ENCODE assay signal across 8 cellular contexts in the genomic region with DNA sequence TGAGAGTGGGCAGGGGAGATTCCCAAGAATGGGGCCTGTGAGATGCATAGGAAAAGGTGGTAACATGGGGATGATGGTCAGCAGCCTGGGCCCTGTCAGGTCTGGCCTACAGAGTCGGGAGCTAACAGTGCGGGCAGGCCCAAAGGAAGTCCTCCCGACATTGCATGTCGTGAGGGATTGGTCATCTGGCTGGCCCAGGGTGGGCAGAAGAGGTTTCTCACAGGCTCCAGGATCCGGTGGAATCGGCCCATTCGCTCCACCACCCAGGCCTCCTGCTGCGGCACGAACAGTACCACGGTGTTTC. TPM values are rescaled to one million over a fixed set of nuclear protein-coding genes. Genes with fewer than 3 reads are reported as not detected.
DNase-seq lines count a peak whose midpoint lies in the region; ATAC-seq and FAIRE-seq lines count a peak whose summit lies in the region.

No MANE protein-coding gene starts in this region.

- H3K27ac ChIP-seq in Karpas-422 (ENCODE audit: low read length) (no peak overlapping the region), muscle layer of duodenum (ENCODE audit: low read length) (peak overlapping the region; percentile 94)

- H3K9ac ChIP-seq in Karpas-422 (ENCODE audit: low read length), result peak overlapping the region; percentile 87

- H3K4me3 Mint-ChIP-seq in dendritic cell treated with granulocyte-macrophage colony-stimulating factor and Interleukin-4, amounts not matched to agents 40 ng/mL and 50 ng/mL, for 4 days, result peak overlapping the region; percentile 98

- no peaks in the 10 kb centered on the region for H3K9me2 ChIP-seq in Karpas-422 (replicated peaks; ENCODE audit: insufficient read depth, low read length)

- H3K27me3 ChIP-seq in Karpas-422 (ENCODE audit: low read length) (no peaks in the 10 kb centered on the region), muscle layer of duodenum (ENCODE audit: low read depth, low read length) (no peaks in the 10 kb centered on the region)

- peak; percentile 18 for ATAC-seq in GM18867 (IDR thresholded peaks at IDR 0.05; ENCODE audit: unreplicated experiment)

- DNase-seq in Karpas-422 (no peak), GOT3 (lab: John Stamatoyannopoulos, UW) (no peak), RCC 7860 (ENCODE audit: low spot score) (no peak), putamen (ENCODE audit: low spot score) (no peak), retina (no peak)

- H3K27ac Mint-ChIP-seq in dendritic cell treated with granulocyte-macrophage colony-stimulating factor and Interleukin-4, amounts not matched to agents 40 ng/mL and 50 ng/mL, for 4 days, result peak overlapping the region; percentile 93

- no peak overlapping the region for H2AFZ ChIP-seq in Karpas-422 (ENCODE audit: low read length)

- intact Hi-C loops in dendritic cell treated with granulocyte-macrophage colony-stimulating factor and Interleukin-4, amounts not matched to agents 40 ng/mL and 50 ng/mL, for 4 days (cut with micrococcal nuclease), result loop anchor here (5.0 kb wide), 1 partner anchor 630 kb away; the partner anchor contains the start of genes CREB3 and TLN1

- no peaks in the 10 kb centered on the region for H3K9me3 Mint-ChIP-seq in dendritic cell treated with granulocyte-macrophage colony-stimulating factor and Interleukin-4, amounts not matched to agents 40 ng/mL and 50 ng/mL, for 4 days

- H3K9me3 ChIP-seq in Karpas-422 (ENCODE audit: low read length) (no peaks in the 10 kb centered on the region), muscle layer of duodenum (ENCODE audit: control insufficient read depth in 1 of 2, low read length in 2 of 2) (no peaks in the 10 kb centered on the region)

- no peak for FAIRE-seq in RCC 7860 (lab: Jason Lieb, UNC)

- peaks cover 77% of the 10 kb centered on the region for H3K36me3 Mint-ChIP-seq in dendritic cell treated with granulocyte-macrophage colony-stimulating factor and Interleukin-4, amounts not matched to agents 40 ng/mL and 50 ng/mL, for 4 days (ENCODE audit: low read depth)

- peaks cover 63% of the 10 kb centered on the region for H3K4me1 Mint-ChIP-seq in dendritic cell treated with granulocyte-macrophage colony-stimulating factor and Interleukin-4, amounts not matched to agents 40 ng/mL and 50 ng/mL, for 4 days (ENCODE audit: low read depth)

- H3K36me3 ChIP-seq in Karpas-422 (ENCODE audit: insufficient read depth, low read length) (peaks cover 4% of the 10 kb centered on the region; the same call in 1 of the 2 replicates), muscle layer of duodenum (ENCODE audit: control insufficient read depth in 1 of 2, insufficient read depth in 2 of 2, low read length in 2 of 2) (peaks cover 39 to 53% of the 10 kb centered on the region in 2 donors)

- H3K4me2 ChIP-seq in Karpas-422 (ENCODE audit: low read depth, low read length, poor library complexity, severe bottlenecking), result peak overlapping the region; percentile 84

- H4K20me1 ChIP-seq in Karpas-422 (ENCODE audit: insufficient read depth, low read depth, low read length), result no peaks in the 10 kb centered on the region

- peaks cover 21% of the 10 kb centered on the region for H3K79me2 ChIP-seq in Karpas-422 (ENCODE audit: low read length)

- peaks cover 21% of the 10 kb centered on the region for H3K4me1 ChIP-seq in Karpas-422 (ENCODE audit: low read length)
- H3K4me1 ChIP-seq in muscle layer of duodenum (ENCODE audit: control insufficient read depth in 1 of 2, insufficient read depth in 2 of 2, low read length in 2 of 2), result peaks cover 14 to 22% of the 10 kb centered on the region in 2 donors

- no peaks in the 10 kb centered on the region for H3K27me3 Mint-ChIP-seq in dendritic cell treated with granulocyte-macrophage colony-stimulating factor and Interleukin-4, amounts not matched to agents 40 ng/mL and 50 ng/mL, for 4 days

- peak overlapping the region; percentile 77 for H3K4me3 ChIP-seq in Karpas-422 (ENCODE audit: low read length)
- H3K4me3 ChIP-seq in muscle layer of duodenum (ENCODE audit: low read depth in 1 of 2, low read length in 2 of 2), result peak overlapping the region; percentile 83 to 91

RNA-seq across cellular contexts. Expression of gene STOML2, which starts 0.5 kb away (rescaled TPM):
- 141 and 250 TPM in 2 replicates for total RNA-seq in Karpas-422 (2014; rRNA removed; shearing (Covaris generic); ENCODE audit: low replicate concordance)

RNA-seq across cellular contexts. Expression of gene PIGO, which starts 6.0 kb away (rescaled TPM):
- 25.1 and 29.3 TPM in 2 replicates for total RNA-seq in Karpas-422 (2014; rRNA removed; shearing (Covaris generic); ENCODE audit: low replicate concordance)

RNA-seq across cellular contexts. Expression of gene ATOSB, which starts 13.2 kb away (rescaled TPM):
- 3.2 and 3.5 TPM in 2 replicates for total RNA-seq in Karpas-422 (2014; rRNA removed; shearing (Covaris generic); ENCODE audit: low replicate concordance)

RNA-seq across cellular contexts. Expression of gene FANCG, which starts 22.7 kb away (rescaled TPM):
- total RNA-seq in Karpas-422 (2014; rRNA removed; shearing (Covaris generic); ENCODE audit: low replicate concordance), result 38.8 and 47.9 TPM in 2 replicates

RNA-seq across cellular contexts. Expression of gene VCP, which starts 30.0 kb away (rescaled TPM):
- total RNA-seq in Karpas-422 (2014; rRNA removed; shearing (Covaris generic); ENCODE audit: low replicate concordance), result 157 and 183 TPM in 2 replicates
